In genomic region chr5:159427180-159428012, GRCh38 we compare ENCODE assay signal across 10 cellular contexts.
DNase-seq lines count a peak whose midpoint lies in the region; ATAC-seq lines count a peak whose summit lies in the region.
"Had no signal": no experiment of that assay in that cellular context is flagged by ENCODE, and none has a peak within 500 bp of the region (broad histone marks: within the 10 kb centered on the region; RNA-seq: fewer than 3 reads in every experiment).

No MANE protein-coding gene starts in this region.

- peak overlapping the region; percentile 43 for H3K4me3 Mint-ChIP-seq in T-helper 2 cell treated with Interferon-gamma antibody and Interleukin-4, amounts not matched to agents 5 μg/mL and 100 μg/mL, for 36 hours

- H3K27ac Mint-ChIP-seq in T-helper 2 cell treated with Interferon-gamma antibody and Interleukin-4, amounts not matched to agents 5 μg/mL and 100 μg/mL, for 36 hours: peak overlapping the region; percentile 79

- H3K27ac ChIP-seq in SJCRH30: no peak overlapping the region
- H3K27ac ChIP-seq: transverse colon had no signal

- peak; percentile 73 for ATAC-seq in GM19324 (IDR thresholded peaks at IDR 0.05; ENCODE audit: low FRiP score, unreplicated experiment)
- peak; percentile 76 for ATAC-seq in HG02885 (IDR thresholded peaks at IDR 0.05; ENCODE audit: poor library complexity, unreplicated experiment)

- H3K4me3 ChIP-seq in GM08714 (ENCODE audit: low read length) (peak overlapping the region; percentile 27; the same call in 1 of the 2 replicates), SJCRH30 (no peak overlapping the region)
- H3K4me3 ChIP-seq: transverse colon had no signal

- no peaks in the 10 kb centered on the region for H3K9me3 Mint-ChIP-seq in T-helper 2 cell treated with Interferon-gamma antibody and Interleukin-4, amounts not matched to agents 5 μg/mL and 100 μg/mL, for 36 hours

- no peaks in the 10 kb centered on the region for H3K4me1 ChIP-seq in SJCRH30
- H3K4me1 ChIP-seq: transverse colon had no signal

- no peaks in the 10 kb centered on the region for H3K36me3 ChIP-seq in SJCRH30
- H3K36me3 ChIP-seq: transverse colon had no signal

- peaks cover 4% of the 10 kb centered on the region; the same call in 1 of the 2 replicates for H3K9me3 ChIP-seq in SJCRH30 (replicated peaks)
- H3K9me3 ChIP-seq: transverse colon had no signal

- peaks cover 34% of the 10 kb centered on the region for H3K4me1 Mint-ChIP-seq in T-helper 2 cell treated with Interferon-gamma antibody and Interleukin-4, amounts not matched to agents 5 μg/mL and 100 μg/mL, for 36 hours (ENCODE audit: low read depth)

- DNase-seq in T-helper 2 cell treated with Interferon-gamma antibody and Interleukin-4, amounts not matched to agents 5 μg/mL and 100 μg/mL, for 36 hours (ENCODE audit: low spot score): no peak
- DNase-seq in SIG-M5 (lab: John Stamatoyannopoulos, UW) (no peak), SJCRH30 (no peak), NCI-H2107 treated with DMSO at 0.1 percent for 48 hours (lab: John Stamatoyannopoulos, UW; ENCODE audit: unreplicated experiment) (no peak), A172 (ENCODE audit: low spot score) (no peak)
- DNase-seq: erythroblast, transverse colon had no signal

- no peaks in the 10 kb centered on the region for H3K36me3 Mint-ChIP-seq in T-helper 2 cell treated with Interferon-gamma antibody and Interleukin-4, amounts not matched to agents 5 μg/mL and 100 μg/mL, for 36 hours (ENCODE audit: low read depth)

- H3K27me3 Mint-ChIP-seq in T-helper 2 cell treated with Interferon-gamma antibody and Interleukin-4, amounts not matched to agents 5 μg/mL and 100 μg/mL, for 36 hours (ENCODE audit: low read depth): peaks cover 38% of the 10 kb centered on the region

- H3K27me3 ChIP-seq in SJCRH30: no peaks in the 10 kb centered on the region
- H3K27me3 ChIP-seq: transverse colon had no signal
